23 cellular contexts compared by ENCODE assay signal in the genomic region with DNA sequence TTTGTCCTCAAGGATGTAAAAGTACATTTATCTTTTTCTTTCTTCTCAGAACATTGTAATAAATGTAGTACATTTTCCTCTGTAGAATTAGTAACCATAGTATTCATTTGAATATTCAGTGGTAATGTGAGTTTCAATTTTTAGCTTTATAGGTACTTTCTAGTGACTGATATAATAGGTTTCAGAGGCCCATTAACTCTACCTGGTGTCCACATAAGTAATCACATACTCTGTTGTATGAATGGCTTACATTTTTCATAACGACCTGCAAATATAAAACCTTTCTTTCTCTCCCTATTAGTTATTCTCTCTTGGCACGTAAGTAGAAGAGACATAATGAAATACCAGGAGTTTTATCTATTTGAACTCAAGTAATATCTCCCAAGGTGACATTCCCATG.
"Had no signal": no experiment of that assay in that cellular context is flagged by ENCODE, and none has a peak within 500 bp of the region (broad histone marks: within the 10 kb centered on the region; RNA-seq: fewer than 3 reads in every experiment).

No MANE protein-coding gene starts in this region.

- H3K27me3 ChIP-seq: SJSA1 had no signal

- H3K36me3 ChIP-seq: SJSA1 had no signal

- H3K9me3 ChIP-seq: SJSA1 had no signal

- DNase-seq: Kasumi-1, MM.1S, NCI-H1092 treated with DMSO at 0.1 percent for 48 hours, NCI-H1436, NCI-H187, NCI-H2029, NCI-H2081 treated with DMSO at 0.1 percent for 48 hours, NCI-H2171, NCI-H226, NCI-H446, NCI-H510A, NCI-H524 treated with DMSO at 0.1 percent for 48 hours, NCI-H69, NCI-H774, PC-3, SHP77 had no signal

- H3K4me1 ChIP-seq: SJSA1 had no signal

- ATAC-seq: K562, Panc1, PC-3 had no signal

- H3K4me3 ChIP-seq: K562, SJSA1, SK-N-MC had no signal

- H3K27ac ChIP-seq: HL-60, KMS-11, RWPE1, SJSA1, SK-N-MC had no signal
